20 cellular contexts compared by ENCODE assay signal in genomic region chr16:3068486-3068885, GRCh38. TPM values are rescaled to one million over a fixed set of nuclear protein-coding genes. Genes with fewer than 3 reads are reported as not detected.
DNase-seq lines count a peak whose midpoint lies in the region; ATAC-seq, FAIRE-seq and TF ChIP-seq lines count a peak whose summit lies in the region.
"Had no signal": no experiment of that assay in that cellular context is flagged by ENCODE, and none has a peak within 500 bp of the region (broad histone marks: within the 10 kb centered on the region; RNA-seq: fewer than 3 reads in every experiment).

No MANE protein-coding gene starts in this region.

- no peak for ATAC-seq in HG02885 (IDR thresholded peaks at IDR 0.05; ENCODE audit: poor library complexity, unreplicated experiment)
- ATAC-seq: PC-3 had no signal

- H3K9ac ChIP-seq in kidney (ENCODE audit: low read length in 2 of 2) = no peak overlapping the region

- CTCF ChIA-PET in activated CD4-positive, alpha-beta memory T cell treated with anti-CD3 and anti-CD28 coated beads, Interleukin-2, amount 10 ng/mL, durations not matched to agents 7 days and 5 days (lab: Charles Lee) = interaction anchor here (0.8 to 1.7 kb wide), 5 partner anchors 10 to 61 kb away, joined by 3 to 7 read pairs (median 4); no protein-coding TSS in a partner anchor

- no peak for FAIRE-seq in kidney (lab: Jason Lieb, UNC)
- FAIRE-seq: TTC549 had no signal

- H3K9me3 ChIP-seq in kidney (ENCODE audit: control insufficient read depth in 1 of 2, low read length in 2 of 2) (no peaks in the 10 kb centered on the region), thymus (ENCODE audit: control insufficient read depth) (no peaks in the 10 kb centered on the region)
- H3K9me3 ChIP-seq: thoracic aorta had no signal

- H3K27ac Mint-ChIP-seq in activated T-cell treated with anti-CD3 and anti-CD28 coated beads, Interleukin-2, amount 50 U/mL, for 24 hours = peak overlapping the region; percentile 96
- peak overlapping the region; percentile 100 for H3K27ac Mint-ChIP-seq in activated CD4-positive, alpha-beta memory T cell treated with anti-CD3 and anti-CD28 coated beads, Interleukin-2, amount 10 ng/mL, durations not matched to agents 7 days and 5 days

- WGBS in thymus = 80% methylated on average over 4 of the region's 4 CpGs

- no peak for TF ChIP-seq CTCF in kidney (IDR thresholded peaks at IDR 0.05; ENCODE audit: borderline replicate concordance, extremely low read depth, insufficient read depth)

- H3K4me1 ChIP-seq in kidney (ENCODE audit: control insufficient read depth in 1 of 2, insufficient read depth in 1 of 2, low read depth in 1 of 2, low read length in 2 of 2) (peaks cover 9 to 18% of the 10 kb centered on the region in 2 donors), thymus (ENCODE audit: control insufficient read depth, insufficient read depth, low read length) (peaks cover 41% of the 10 kb centered on the region)

- H3K4me3 ChIP-seq in kidney (ENCODE audit: low read length in 2 of 2) (no peak overlapping the region), thymus (ENCODE audit: low read length) (no peak overlapping the region)
- H3K4me3 ChIP-seq: lung had no signal

- H3K36me3 ChIP-seq in kidney (ENCODE audit: control insufficient read depth in 1 of 2, insufficient read depth in 2 of 2, low read length in 2 of 2) (no peaks in the 10 kb centered on the region), thymus (ENCODE audit: control insufficient read depth, insufficient read depth) (peaks cover 13% of the 10 kb centered on the region)
- H3K36me3 ChIP-seq: thoracic aorta had no signal

- H3K27me3 Mint-ChIP-seq in activated T-cell treated with anti-CD3 and anti-CD28 coated beads, Interleukin-2, amount 50 U/mL, for 24 hours = no peaks in the 10 kb centered on the region
- no peaks in the 10 kb centered on the region for H3K27me3 Mint-ChIP-seq in activated CD4-positive, alpha-beta memory T cell treated with anti-CD3 and anti-CD28 coated beads, Interleukin-2, amount 10 ng/mL, durations not matched to agents 7 days and 5 days

- peak overlapping the region; percentile 100 for H3K4me3 Mint-ChIP-seq in activated T-cell treated with anti-CD3 and anti-CD28 coated beads, Interleukin-2, amount 50 U/mL, for 24 hours
- peak overlapping the region; percentile 100 for H3K4me3 Mint-ChIP-seq in activated CD4-positive, alpha-beta memory T cell treated with anti-CD3 and anti-CD28 coated beads, Interleukin-2, amount 10 ng/mL, durations not matched to agents 7 days and 5 days
- H3K4me3 Mint-ChIP-seq: neural crest cell had no signal

- peaks cover 73% of the 10 kb centered on the region for H3K4me1 Mint-ChIP-seq in activated T-cell treated with anti-CD3 and anti-CD28 coated beads, Interleukin-2, amount 50 U/mL, for 24 hours (ENCODE audit: low read depth)
- peaks cover 71% of the 10 kb centered on the region for H3K4me1 Mint-ChIP-seq in activated CD4-positive, alpha-beta memory T cell treated with anti-CD3 and anti-CD28 coated beads, Interleukin-2, amount 10 ng/mL, durations not matched to agents 7 days and 5 days
- H3K4me1 Mint-ChIP-seq: neural crest cell had no signal

- DNase-seq in activated T-cell treated with anti-CD3 and anti-CD28 coated beads, Interleukin-2, amount 50 U/mL, for 24 hours = no peak
- no peak for DNase-seq in activated T-cell treated with anti-CD3 and anti-CD28 coated beads, Interleukin-2, amount 50 U/mL, for 1 hour
- peak; percentile 56 for DNase-seq in activated CD4-positive, alpha-beta memory T cell treated with anti-CD3 and anti-CD28 coated beads, Interleukin-2, amount 10 ng/mL, durations not matched to agents 7 days and 5 days
- DNase-seq in kidney (peak; percentile 66), NCI-H2227 (lab: John Stamatoyannopoulos, UW; ENCODE audit: unreplicated experiment) (no peak), OCI-M1 (lab: John Stamatoyannopoulos, UW) (no peak)
- DNase-seq: anterior cingulate cortex, EL, GOT3, NCI-H2029, NCI-H510A, PC-3 had no signal

- POLR2A ChIA-PET in activated CD4-positive, alpha-beta memory T cell treated with anti-CD3 and anti-CD28 coated beads, Interleukin-2, amount 10 ng/mL, durations not matched to agents 7 days and 5 days (lab: Charles Lee) = interaction anchor here (0.6 to 8.3 kb wide), 11 partner anchors 8 to 66 kb away, joined by 3 to 187 read pairs (median 4); partner anchors contain the start of genes MMP25, ZNF213 and ZSCAN10

- peaks cover 51% of the 10 kb centered on the region for H3K36me3 Mint-ChIP-seq in activated T-cell treated with anti-CD3 and anti-CD28 coated beads, Interleukin-2, amount 50 U/mL, for 24 hours (ENCODE audit: low read depth)
- H3K36me3 Mint-ChIP-seq in activated CD4-positive, alpha-beta memory T cell treated with anti-CD3 and anti-CD28 coated beads, Interleukin-2, amount 10 ng/mL, durations not matched to agents 7 days and 5 days (ENCODE audit: low read depth) = peaks cover 59% of the 10 kb centered on the region

- H3K27ac ChIP-seq in kidney (ENCODE audit: low read depth in 2 of 2, low read length in 2 of 2) = no peak overlapping the region
- peak overlapping the region; percentile 53 for H3K27ac ChIP-seq in thymus (ENCODE audit: low read depth)
- H3K27ac ChIP-seq: thoracic aorta had no signal

- intact Hi-C loops in kidney (cut with DNase I) = loop anchor here (10.0 kb wide), 1 partner anchor 46 kb away; the partner anchor contains the start of gene ZNF205

- H3K9me3 Mint-ChIP-seq in activated T-cell treated with anti-CD3 and anti-CD28 coated beads, Interleukin-2, amount 50 U/mL, for 24 hours = no peaks in the 10 kb centered on the region
- no peaks in the 10 kb centered on the region for H3K9me3 Mint-ChIP-seq in activated CD4-positive, alpha-beta memory T cell treated with anti-CD3 and anti-CD28 coated beads, Interleukin-2, amount 10 ng/mL, durations not matched to agents 7 days and 5 days
- H3K9me3 Mint-ChIP-seq: neural crest cell had no signal

- H3K27me3 ChIP-seq in thymus (ENCODE audit: control insufficient read depth, insufficient read depth) = no peaks in the 10 kb centered on the region

RNA-seq across cellular contexts. Expression of gene IL32, which starts 3.0 kb away (rescaled TPM):
- total RNA-seq in activated CD4-positive, alpha-beta memory T cell treated with anti-CD3 and anti-CD28 coated beads, Interleukin-2, amount 10 ng/mL, durations not matched to agents 7 days and 5 days = 1,000 to 10,000 TPM; 4,131 to 4,213 TPM
- total RNA-seq in kidney = 181 TPM
- polyA plus RNA-seq in kidney (ENCODE audit: insufficient read depth, low read depth, low replicate concordance) = 495 TPM
- polyA plus RNA-seq in thymus = 343 TPM
- total RNA-seq: neural crest cell had no signal

RNA-seq across cellular contexts. Expression of gene MMP25, which starts 22.1 kb away (rescaled TPM):
- total RNA-seq in activated CD4-positive, alpha-beta memory T cell treated with anti-CD3 and anti-CD28 coated beads, Interleukin-2, amount 10 ng/mL, durations not matched to agents 7 days and 5 days = 100 to 1,000 TPM; 112 to 117 TPM
- total RNA-seq in kidney = 1.7 TPM
- polyA plus RNA-seq in kidney (ENCODE audit: insufficient read depth, low read depth, low replicate concordance) (0.65 TPM), thymus (2.9 TPM)

RNA-seq across cellular contexts. Expression of gene ZSCAN10, which starts 30.6 kb away (rescaled TPM):
- total RNA-seq in activated CD4-positive, alpha-beta memory T cell treated with anti-CD3 and anti-CD28 coated beads, Interleukin-2, amount 10 ng/mL, durations not matched to agents 7 days and 5 days = under 1 TPM in 1 of 2 experiments, not detected in 1; 0.15 TPM
- total RNA-seq in kidney = not detected
- polyA plus RNA-seq in kidney (ENCODE audit: insufficient read depth, low read depth, low replicate concordance) (not detected), thymus (0.11 TPM)
- total RNA-seq: A673, HT1080, neural crest cell, PC-3, thoracic aorta had no signal

RNA-seq across cellular contexts. Expression of gene BICDL2, which starts 31.7 kb away (rescaled TPM):
- total RNA-seq in activated CD4-positive, alpha-beta memory T cell treated with anti-CD3 and anti-CD28 coated beads, Interleukin-2, amount 10 ng/mL, durations not matched to agents 7 days and 5 days = 1 to 10 TPM; 1.4 to 1.9 TPM
- 12.1 TPM for total RNA-seq in kidney
- polyA plus RNA-seq in kidney (ENCODE audit: insufficient read depth, low read depth, low replicate concordance) = 2.9 TPM
- 6.0 TPM for polyA plus RNA-seq in thymus
- total RNA-seq: A673, HT1080, neural crest cell had no signal

RNA-seq across cellular contexts. Expression of gene ZNF205, which starts 43.9 kb away (rescaled TPM):
- not detected for total RNA-seq in activated CD4-positive, alpha-beta memory T cell treated with anti-CD3 and anti-CD28 coated beads, Interleukin-2, amount 10 ng/mL, durations not matched to agents 7 days and 5 days
- 12.7 TPM for total RNA-seq in kidney
- 14.1 TPM for polyA plus RNA-seq in kidney (ENCODE audit: insufficient read depth, low read depth, low replicate concordance)
- 9.3 TPM for polyA plus RNA-seq in thymus

Comparison
In these comparisons a context has a peak if more than half of its experiments do, and no peak if none do; other contexts are left out.
1. DNase-seq: peak in activated CD4-positive, alpha-beta memory T cell treated with anti-CD3 and anti-CD28 coated beads, Interleukin-2, amount 10 ng/mL, durations not matched to agents 7 days and 5 days (single experiment) and kidney (single experiment); none in activated T-cell treated with anti-CD3 and anti-CD28 coated beads, Interleukin-2, amount 50 U/mL, for 24 hours (single experiment), activated T-cell treated with anti-CD3 and anti-CD28 coated beads, Interleukin-2, amount 50 U/mL, for 1 hour (single experiment), NCI-H2227 (single experiment) and OCI-M1 (single experiment).
2. RNA of gene IL32, which starts 3.0 kb away (total RNA-seq): 4,131 to 4,213 TPM in activated CD4-positive, alpha-beta memory T cell treated with anti-CD3 and anti-CD28 coated beads, Interleukin-2, amount 10 ng/mL, durations not matched to agents 7 days and 5 days; 181 TPM in kidney (single experiment); every median in the first group is over 10 times any median in the second.
3. RNA of gene MMP25, which starts 22.1 kb away (total RNA-seq): 112 to 117 TPM in activated CD4-positive, alpha-beta memory T cell treated with anti-CD3 and anti-CD28 coated beads, Interleukin-2, amount 10 ng/mL, durations not matched to agents 7 days and 5 days; 1.7 TPM in kidney (single experiment); every median in the first group is over 10 times any median in the second.